In the genomic region with DNA sequence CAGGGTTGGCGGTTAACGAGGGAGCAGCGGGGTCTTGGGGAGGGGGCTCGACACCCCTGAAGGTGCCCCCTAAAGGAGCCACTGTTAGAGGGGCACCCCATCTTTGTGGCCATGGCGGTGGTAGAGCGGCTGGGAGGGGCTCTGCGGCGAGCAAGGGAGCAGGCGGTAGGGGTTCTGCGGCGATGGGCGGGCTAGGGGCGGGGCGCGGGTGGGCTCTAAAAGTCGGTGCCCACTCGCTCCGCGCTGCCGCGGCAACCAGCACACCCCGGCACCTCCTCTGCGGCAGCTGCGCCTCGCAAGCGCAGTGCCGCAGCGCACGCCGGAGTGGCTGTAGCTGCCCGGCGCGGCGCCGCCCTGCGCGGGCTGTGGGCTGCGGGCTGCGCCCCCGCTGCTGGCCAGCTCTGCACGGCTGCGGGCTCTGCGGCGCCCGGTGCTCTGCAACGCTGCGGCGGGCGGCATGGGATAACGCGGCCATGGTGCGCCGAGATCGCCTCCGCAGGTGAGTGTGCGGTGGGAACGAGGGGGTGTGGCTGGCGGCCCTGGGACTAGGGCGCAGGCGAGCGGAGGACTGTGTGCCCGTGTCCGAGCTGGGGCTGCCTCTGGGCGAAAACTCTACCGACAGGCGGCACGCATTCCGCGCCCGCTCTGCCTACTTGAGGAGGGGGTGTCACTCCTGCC, we compare ENCODE assay signal across 8 cellular contexts. TPM values are rescaled to one million over a fixed set of nuclear protein-coding genes. Genes with fewer than 3 reads are reported as not detected.
DNase-seq lines count a peak whose midpoint lies in the region; ATAC-seq, FAIRE-seq and TF ChIP-seq lines count a peak whose summit lies in the region.

A gene with protein sequence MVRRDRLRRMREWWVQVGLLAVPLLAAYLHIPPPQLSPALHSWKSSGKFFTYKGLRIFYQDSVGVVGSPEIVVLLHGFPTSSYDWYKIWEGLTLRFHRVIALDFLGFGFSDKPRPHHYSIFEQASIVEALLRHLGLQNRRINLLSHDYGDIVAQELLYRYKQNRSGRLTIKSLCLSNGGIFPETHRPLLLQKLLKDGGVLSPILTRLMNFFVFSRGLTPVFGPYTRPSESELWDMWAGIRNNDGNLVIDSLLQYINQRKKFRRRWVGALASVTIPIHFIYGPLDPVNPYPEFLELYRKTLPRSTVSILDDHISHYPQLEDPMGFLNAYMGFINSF (plus strand): TSS at position 245 of the 678 bp plus-strand sequence. CDS start 229 bp downstream, at position 474.

- POLR2A ChIA-PET in activated CD8-positive, alpha-beta T cell treated with anti-CD3 and anti-CD28 coated beads for 36 hours (lab: Charles Lee), result interaction anchor here (0.5 kb wide), 1 partner anchor 119 kb away, joined by 3 read pairs; no protein-coding TSS in a partner anchor

- H3K36me3 Mint-ChIP-seq in activated T-cell treated with anti-CD3 and anti-CD28 coated beads, Interleukin-2, amount 50 U/mL, for 24 hours (ENCODE audit: low read depth), result no peaks in the 10 kb centered on the region
- peaks cover 3% of the 10 kb centered on the region for H3K36me3 Mint-ChIP-seq in activated CD8-positive, alpha-beta T cell treated with anti-CD3 and anti-CD28 coated beads for 36 hours (ENCODE audit: low read depth)
- H3K36me3 Mint-ChIP-seq in osteocyte (ENCODE audit: unreplicated experiment), result peaks cover 5% of the 10 kb centered on the region

- CTCF ChIA-PET in activated CD8-positive, alpha-beta T cell treated with anti-CD3 and anti-CD28 coated beads for 36 hours (lab: Charles Lee), result interaction anchor here (0.7 to 1.0 kb wide), 3 partner anchors 13 to 283 kb away, joined by 3 read pairs; no protein-coding TSS in a partner anchor

- peak within 1 kb of the TSS; percentile 71 for H3K4me3 Mint-ChIP-seq in activated T-cell treated with anti-CD3 and anti-CD28 coated beads, Interleukin-2, amount 50 U/mL, for 24 hours
- H3K4me3 Mint-ChIP-seq in activated CD8-positive, alpha-beta T cell treated with anti-CD3 and anti-CD28 coated beads for 36 hours, result peak within 1 kb of the TSS; percentile 57
- peak within 1 kb of the TSS; percentile 92 for H3K4me3 Mint-ChIP-seq in osteocyte (ENCODE audit: unreplicated experiment)

- FAIRE-seq in frontal cortex (lab: Jason Lieb, UNC), result no peak

- H3K27ac Mint-ChIP-seq in activated T-cell treated with anti-CD3 and anti-CD28 coated beads, Interleukin-2, amount 50 U/mL, for 24 hours, result no peak within 1 kb of the TSS
- no peak within 1 kb of the TSS for H3K27ac Mint-ChIP-seq in activated CD8-positive, alpha-beta T cell treated with anti-CD3 and anti-CD28 coated beads for 36 hours
- peak within 1 kb of the TSS; percentile 86 for H3K27ac Mint-ChIP-seq in osteocyte (ENCODE audit: unreplicated experiment)

- H3K9me3 Mint-ChIP-seq in activated T-cell treated with anti-CD3 and anti-CD28 coated beads, Interleukin-2, amount 50 U/mL, for 24 hours, result no peaks in the 10 kb centered on the region
- no peaks in the 10 kb centered on the region for H3K9me3 Mint-ChIP-seq in activated CD8-positive, alpha-beta T cell treated with anti-CD3 and anti-CD28 coated beads for 36 hours
- H3K9me3 Mint-ChIP-seq in osteocyte (ENCODE audit: unreplicated experiment), result no peaks in the 10 kb centered on the region

- peaks cover 60% of the 10 kb centered on the region for H3K27me3 Mint-ChIP-seq in activated T-cell treated with anti-CD3 and anti-CD28 coated beads, Interleukin-2, amount 50 U/mL, for 24 hours
- H3K27me3 Mint-ChIP-seq in activated CD8-positive, alpha-beta T cell treated with anti-CD3 and anti-CD28 coated beads for 36 hours, result peaks cover 15% of the 10 kb centered on the region
- H3K27me3 Mint-ChIP-seq in osteocyte (ENCODE audit: unreplicated experiment), result no peaks in the 10 kb centered on the region

- intact Hi-C loops in activated CD8-positive, alpha-beta T cell treated with anti-CD3 and anti-CD28 coated beads for 36 hours (cut with micrococcal nuclease), result no loop called here

- peak; percentile 43 for ATAC-seq in activated CD8-positive, alpha-beta T cell treated with anti-CD3 and anti-CD28 coated beads for 36 hours
- no peak for ATAC-seq in GM21825 (IDR thresholded peaks at IDR 0.05; ENCODE audit: unreplicated experiment)

- H3K4me1 Mint-ChIP-seq in activated T-cell treated with anti-CD3 and anti-CD28 coated beads, Interleukin-2, amount 50 U/mL, for 24 hours (ENCODE audit: low read depth), result peaks cover 20% of the 10 kb centered on the region
- peaks cover 13% of the 10 kb centered on the region for H3K4me1 Mint-ChIP-seq in activated CD8-positive, alpha-beta T cell treated with anti-CD3 and anti-CD28 coated beads for 36 hours (ENCODE audit: low read depth)
- peaks cover 52% of the 10 kb centered on the region for H3K4me1 Mint-ChIP-seq in osteocyte (ENCODE audit: unreplicated experiment)

- no peak for TF ChIP-seq CTCF in activated CD8-positive, alpha-beta T cell treated with anti-CD3 and anti-CD28 coated beads for 36 hours (IDR thresholded peaks at IDR 0.05)
- peak; percentile 11 for TF ChIP-seq CTCF in osteocyte (IDR thresholded peaks at IDR 0.05)

- peak; percentile 32 for DNase-seq in activated T-cell treated with anti-CD3 and anti-CD28 coated beads, Interleukin-2, amount 50 U/mL, for 24 hours
- no peak for DNase-seq in activated T-cell treated with anti-CD3 and anti-CD28 coated beads for 4 hours
- DNase-seq in activated CD8-positive, alpha-beta T cell treated with anti-CD3 and anti-CD28 coated beads for 36 hours, result peak; percentile 17
- DNase-seq in frontal cortex (ENCODE audit: low spot score in 2 of 2), result peak; percentile 31 to 49
- no peak for DNase-seq in osteocyte (ENCODE audit: extremely low spot score, unreplicated experiment)
- DNase-seq in globus pallidus (ENCODE audit: low spot score), result no peak
- no peak for DNase-seq in CD1c-positive myeloid dendritic cell (ENCODE audit: extremely low spot score)

RNA-seq across cellular contexts. Expression of the gene that starts here (rescaled TPM):
- 1 to 10 TPM; 6.8 to 9.2 TPM for total RNA-seq in activated CD8-positive, alpha-beta T cell treated with anti-CD3 and anti-CD28 coated beads for 36 hours
- total RNA-seq in frontal cortex (65.6 TPM), osteocyte (367 and 380 TPM in 2 replicates)

Comparison
In these comparisons a context has a peak if more than half of its experiments do, and no peak if none do; other contexts are left out.
1. DNase-seq: peak in activated T-cell treated with anti-CD3 and anti-CD28 coated beads, Interleukin-2, amount 50 U/mL, for 24 hours (single experiment), activated CD8-positive, alpha-beta T cell treated with anti-CD3 and anti-CD28 coated beads for 36 hours (single experiment) and frontal cortex (2 of 2); none in activated T-cell treated with anti-CD3 and anti-CD28 coated beads for 4 hours (single experiment), osteocyte (single experiment), globus pallidus (single experiment) and CD1c-positive myeloid dendritic cell (single experiment).
2. Peak in every context shown above with its lines, with median percentiles within 50 percentile points of each other: H3K4me3 Mint-ChIP-seq.